1 cellular context compared by ENCODE assay signal in genomic region chr21:31659286-31660133, GRCh38.
TF ChIP-seq lines count a peak whose summit lies in the region.

SOD1 (plus strand) TSS chr21:31659693; CDS start chr21:31659770, 77 bp downstream.

TF ChIP-seq in SK-N-SH, 30 proteins besides CTCF, POLR2A, EP300 and RAD21 (continued from another document):
- TF ChIP-seq NRF1 (IDR thresholded peaks at IDR 0.05; ENCODE audit: low read depth, low read length), result peak; percentile 47; the same call in 1 of the 2 replicates
- TF ChIP-seq USF2 (IDR thresholded peaks at IDR 0.05; ENCODE audit: borderline replicate concordance, low read depth, low read length), result no peak
- no peak for TF ChIP-seq TEAD4 (IDR thresholded peaks at IDR 0.05; ENCODE audit: borderline replicate concordance, insufficient read depth)
- no peak for TF ChIP-seq ELF1 (IDR thresholded peaks at IDR 0.05)
- TF ChIP-seq JUND (IDR thresholded peaks at IDR 0.05), result no peak
- TF ChIP-seq TAF1 (IDR thresholded peaks at IDR 0.05; ENCODE audit: borderline replicate concordance, low read depth, low read length), result peak; percentile 91
- TF ChIP-seq RXRA (IDR thresholded peaks at IDR 0.05; ENCODE audit: borderline replicate concordance, low read depth), result no peak
